32 cellular contexts compared by ENCODE assay signal in the genomic region with DNA sequence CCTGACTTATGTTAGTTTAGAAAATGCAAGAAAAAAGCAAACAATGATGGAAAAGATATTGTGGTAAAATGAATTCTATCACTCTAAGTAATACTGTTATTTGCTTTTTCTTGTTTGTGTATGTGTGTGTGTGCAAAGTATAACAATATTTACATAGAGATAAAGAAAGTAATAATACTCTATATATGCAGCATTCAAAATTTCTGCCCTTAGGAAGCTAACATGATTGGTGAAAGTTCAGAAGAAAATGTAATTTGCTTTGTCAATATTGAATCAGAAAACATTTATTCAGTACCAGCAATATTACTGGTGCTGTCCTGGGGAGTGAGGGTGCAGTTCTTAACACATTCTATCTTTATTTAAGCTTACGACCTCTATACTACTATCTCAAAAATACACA. TPM values are rescaled to one million over a fixed set of nuclear protein-coding genes. Genes with fewer than 3 reads are reported as not detected.
"Had no signal": no experiment of that assay in that cellular context is flagged by ENCODE, and none has a peak within 500 bp of the region (broad histone marks: within the 10 kb centered on the region; RNA-seq: fewer than 3 reads in every experiment).

No MANE protein-coding gene starts in this region.

- H3K27ac ChIP-seq: KMS-11, Peyer's patch, RWPE1, SJCRH30, VCaP had no signal

- DNase-seq: activated B cell treated with CpG ODN at 0.5 μM for 24 hours; activated CD4-positive, alpha-beta memory T cell treated with anti-CD3 and anti-CD28 coated beads for 36 hours; activated CD4-positive, alpha-beta T cell treated with anti-CD3 and anti-CD28 coated beads for 4 hours; activated CD4-positive, alpha-beta T cell treated with anti-CD3 and anti-CD28 coated beads, Interleukin-2, amount 50 U/mL, for 1 hour; activated CD4-positive, CD25-positive, alpha-beta regulatory T cell treated with anti-CD3 and anti-CD28 coated beads, Interleukin-2, amount 50 U/mL, for 72 hours; activated CD8-positive, alpha-beta memory T cell treated with anti-CD3 and anti-CD28 coated beads, Interleukin-2, amount 50 U/mL, for 4 hours; activated gamma-delta T cell treated with Interleukin-2 at 50 U/mL for 16 hours; activated naive CD4-positive, alpha-beta T cell treated with anti-CD3 and anti-CD28 coated beads, Interleukin-2, amount 10 ng/mL, durations not matched to agents 7 days and 5 days; activated naive CD8-positive, alpha-beta T cell treated with anti-CD3 and anti-CD28 coated beads, Interleukin-2, amount 50 U/mL, for 24 hours; activated T-cell treated with anti-CD3 and anti-CD28 coated beads for 4 hours; activated T-cell treated with anti-CD3 and anti-CD28 coated beads, Interleukin-2, amount 50 U/mL, for 4 hours; anterior cingulate cortex; caudate nucleus; NCI-H1436 treated with DMSO at 0.1 percent for 48 hours; NCI-H1694 treated with DMSO at 0.1 percent for 48 hours; NCI-H2029 treated with DMSO at 0.1 percent for 48 hours; NCI-H226; NCI-H446 treated with DMSO at 0.1 percent for 48 hours; NCI-H524; Peyer's patch; SJCRH30; SK-N-SH; T-cell; T-helper 17 cell had no signal

- H3K9ac ChIP-seq: KMS-11, SK-N-SH had no signal

- H3K9me3 ChIP-seq: Peyer's patch, SJCRH30, SK-N-SH had no signal

- H3K4me2 ChIP-seq: KMS-11, SK-N-SH had no signal

- H3K4me1 ChIP-seq: Peyer's patch, SJCRH30 had no signal

- H3K4me3 ChIP-seq: Peyer's patch, SJCRH30 had no signal

- H3K36me3 ChIP-seq: Peyer's patch, SJCRH30 had no signal

- H3K27me3 ChIP-seq: Peyer's patch, SJCRH30 had no signal

RNA-seq across cellular contexts. Expression of gene PRDM9, which starts 12.9 kb away (rescaled TPM):
- total RNA-seq: activated B cell treated with CpG ODN at 0.5 μM for 24 hours; activated CD4-positive, alpha-beta memory T cell treated with anti-CD3 and anti-CD28 coated beads for 36 hours; activated T-cell treated with anti-CD3 and anti-CD28 coated beads, Interleukin-2, amount 50 U/mL, for 4 hours; activated T-helper 1 cell treated with anti-CD3 and anti-CD28 coated beads, Interleukin-12 subunit alpha, Interleukin-12 subunit beta, Interleukin-2, Interleukin-4 antibody, amounts not matched to agents 30 ng/mL and 10 ng/mL and 1 ng/mL, durations not matched to agents 14 hours and 24 hours and 36 hours; cerebellum; LHCN-M2; M059J; Peyer's patch; Right ventricle myocardium inferior; SJCRH30; T-cell; T-helper 17 cell had no signal
- polyA plus RNA-seq: SK-N-SH had no signal
